ENCODE assay signal across 12 cellular contexts in genomic region chr2:214676421-214677089, GRCh38.
"Had no signal": no experiment of that assay in that cellular context is flagged by ENCODE, and none has a peak within 500 bp of the region (broad histone marks: within the 10 kb centered on the region; RNA-seq: fewer than 3 reads in every experiment).

No MANE protein-coding gene starts in this region.

- H3K4me1 ChIP-seq: ascending aorta, heart left ventricle, parathyroid adenoma, stomach had no signal

- H3K4me1 Mint-ChIP-seq: activated naive CD8-positive, alpha-beta T cell treated with anti-CD3 and anti-CD28 coated beads, Interleukin-2, amount 10 ng/mL, durations not matched to agents 7 days and 5 days had no signal

- H3K9me3 Mint-ChIP-seq: activated naive CD8-positive, alpha-beta T cell treated with anti-CD3 and anti-CD28 coated beads, Interleukin-2, amount 10 ng/mL, durations not matched to agents 7 days and 5 days had no signal

- H3K36me3 ChIP-seq: ascending aorta, heart left ventricle, stomach, thoracic aorta had no signal

- H3K27ac Mint-ChIP-seq: activated CD4-positive, alpha-beta memory T cell treated with anti-CD3 and anti-CD28 coated beads for 36 hours; activated naive CD8-positive, alpha-beta T cell treated with anti-CD3 and anti-CD28 coated beads, Interleukin-2, amount 10 ng/mL, durations not matched to agents 7 days and 5 days; naive thymus-derived CD4-positive, alpha-beta T cell had no signal

- H3K4me3 ChIP-seq: ascending aorta, heart left ventricle, stomach, thoracic aorta had no signal

- H3K36me3 Mint-ChIP-seq: activated CD4-positive, alpha-beta memory T cell treated with anti-CD3 and anti-CD28 coated beads for 36 hours; activated naive CD8-positive, alpha-beta T cell treated with anti-CD3 and anti-CD28 coated beads, Interleukin-2, amount 10 ng/mL, durations not matched to agents 7 days and 5 days had no signal

- H3K27me3 ChIP-seq: ascending aorta, heart left ventricle, stomach had no signal

- H3K27me3 Mint-ChIP-seq: activated CD4-positive, alpha-beta memory T cell treated with anti-CD3 and anti-CD28 coated beads for 36 hours; activated naive CD8-positive, alpha-beta T cell treated with anti-CD3 and anti-CD28 coated beads, Interleukin-2, amount 10 ng/mL, durations not matched to agents 7 days and 5 days had no signal

- H3K4me3 Mint-ChIP-seq: activated CD4-positive, alpha-beta memory T cell treated with anti-CD3 and anti-CD28 coated beads for 36 hours; activated naive CD8-positive, alpha-beta T cell treated with anti-CD3 and anti-CD28 coated beads, Interleukin-2, amount 10 ng/mL, durations not matched to agents 7 days and 5 days; naive thymus-derived CD4-positive, alpha-beta T cell had no signal

- DNase-seq: activated CD4-positive, alpha-beta memory T cell treated with anti-CD3 and anti-CD28 coated beads for 36 hours; activated CD4-positive, CD25-positive, alpha-beta regulatory T cell treated with anti-CD3 and anti-CD28 coated beads, Interleukin-2, amount 50 U/mL, for 72 hours; activated naive CD8-positive, alpha-beta T cell treated with anti-CD3 and anti-CD28 coated beads, Interleukin-2, amount 10 ng/mL, durations not matched to agents 7 days and 5 days; foreskin melanocyte; heart left ventricle; left colon; naive thymus-derived CD4-positive, alpha-beta T cell; stimulated activated CD4-positive, alpha-beta T cell treated with anti-CD3 and anti-CD28 coated beads, Interleukin-4, amount 100 ng/mL, for 4 hours; stomach had no signal

- H3K9me3 ChIP-seq: ascending aorta, stomach had no signal

- ATAC-seq: heart left ventricle; left colon; naive thymus-derived CD4-positive, alpha-beta T cell had no signal

- H3K27ac ChIP-seq: ascending aorta, heart left ventricle, parathyroid adenoma, stomach, thoracic aorta had no signal
